In genomic region chr4:32858971-32859370, GRCh38 we compare ENCODE assay signal across 10 cellular contexts.
DNase-seq lines count a peak whose midpoint lies in the region; ATAC-seq and TF ChIP-seq lines count a peak whose summit lies in the region.
"Had no signal": no experiment of that assay in that cellular context is flagged by ENCODE, and none has a peak within 500 bp of the region (broad histone marks: within the 10 kb centered on the region; RNA-seq: fewer than 3 reads in every experiment).

No MANE protein-coding gene starts in this region.

- ATAC-seq in GM18505 (IDR thresholded peaks at IDR 0.05; ENCODE audit: unreplicated experiment) (no peak), GM19395 (IDR thresholded peaks at IDR 0.05; ENCODE audit: unreplicated experiment) (no peak)
- ATAC-seq: sciatic nerve had no signal

- DNase-seq in AG20443 (ENCODE audit: low spot score), result peak; percentile 20
- DNase-seq in HT1080 (ENCODE audit: low read depth), result peak; percentile 93
- peak; percentile 94 for DNase-seq in amniotic epithelial cell (ENCODE audit: low read depth)
- DNase-seq in iris pigment epithelial cell (ENCODE audit: low read depth), result peak; percentile 70
- DNase-seq in activated T-cell treated with anti-CD3 and anti-CD28 coated beads for 4 hours, result no peak
- DNase-seq in DMS 273 treated with DMSO at 0.1 percent for 48 hours (lab: John Stamatoyannopoulos, UW), result no peak
- DNase-seq: CD4-positive, alpha-beta T cell had no signal

- no peak for TF ChIP-seq POLR2A in GM18505 (IDR thresholded peaks at IDR 0.05; ENCODE audit: borderline replicate concordance, extremely low read depth, insufficient read depth, insufficient read length)

Comparison
In these comparisons a context has a peak if more than half of its experiments do, and no peak if none do; other contexts are left out.
1. DNase-seq: peak in AG20443 (single experiment), HT1080 (single experiment), amniotic epithelial cell (single experiment) and iris pigment epithelial cell (single experiment); none in activated T-cell treated with anti-CD3 and anti-CD28 coated beads for 4 hours (single experiment) and DMS 273 treated with DMSO at 0.1 percent for 48 hours (single experiment).